Comparison of ENCODE assay signal across 24 cellular contexts in genomic region chr4:187059031-187059430, GRCh38.
"Had no signal": no experiment of that assay in that cellular context is flagged by ENCODE, and none has a peak within 500 bp of the region (broad histone marks: within the 10 kb centered on the region; RNA-seq: fewer than 3 reads in every experiment).

No MANE protein-coding gene starts in this region.

- FAIRE-seq: K562 had no signal

- H3K36me3 ChIP-seq: ascending aorta, brain microvascular endothelial cell, cardiac muscle cell had no signal

- H3K27ac ChIP-seq: ascending aorta, brain microvascular endothelial cell, cardiac muscle cell had no signal

- H3K4me1 ChIP-seq: ascending aorta had no signal

- H3K9ac ChIP-seq: SK-N-SH had no signal

- H3K4me3 ChIP-seq: ascending aorta, cardiac muscle cell, K562 had no signal

- H3K27me3 ChIP-seq: ascending aorta, brain microvascular endothelial cell, cardiac muscle cell had no signal

- H3K4me2 ChIP-seq: SK-N-SH had no signal

- DNase-seq: activated CD4-positive, alpha-beta T cell treated with anti-CD3 and anti-CD28 coated beads for 48 hours; activated CD4-positive, alpha-beta T cell treated with anti-CD3 and anti-CD28 coated beads, Interleukin-2, amount 50 U/mL, for 48 hours; activated CD8-positive, alpha-beta memory T cell treated with anti-CD3 and anti-CD28 coated beads, Interleukin-2, amount 10 ng/mL, durations not matched to agents 7 days and 5 days; activated effector memory CD4-positive, alpha-beta T cell treated with anti-CD3 and anti-CD28 coated beads, Interleukin-2, amount 50 U/mL, for 16 hours; activated naive CD4-positive, alpha-beta T cell treated with Interleukin-2 at 50 U/mL for 16 hours; activated naive CD8-positive, alpha-beta T cell treated with anti-CD3 and anti-CD28 coated beads, Interleukin-2, amount 50 U/mL, for 24 hours; activated T-cell treated with anti-CD3 and anti-CD28 coated beads, Interleukin-2, amount 50 U/mL, for 4 hours; amniotic stem cell; brain microvascular endothelial cell; Karpas-422; NCI-H1092; NCI-H1417; NCI-H1694; NCI-H2029; NCI-H2107; NCI-H2171 treated with DMSO at 0.1 percent for 48 hours; NCI-H345; NCI-H510A; NCI-H69; PC-3; SK-N-SH had no signal

- H3K9me3 ChIP-seq: ascending aorta, SK-N-SH had no signal
